8 cellular contexts compared by ENCODE assay signal in the genomic region with DNA sequence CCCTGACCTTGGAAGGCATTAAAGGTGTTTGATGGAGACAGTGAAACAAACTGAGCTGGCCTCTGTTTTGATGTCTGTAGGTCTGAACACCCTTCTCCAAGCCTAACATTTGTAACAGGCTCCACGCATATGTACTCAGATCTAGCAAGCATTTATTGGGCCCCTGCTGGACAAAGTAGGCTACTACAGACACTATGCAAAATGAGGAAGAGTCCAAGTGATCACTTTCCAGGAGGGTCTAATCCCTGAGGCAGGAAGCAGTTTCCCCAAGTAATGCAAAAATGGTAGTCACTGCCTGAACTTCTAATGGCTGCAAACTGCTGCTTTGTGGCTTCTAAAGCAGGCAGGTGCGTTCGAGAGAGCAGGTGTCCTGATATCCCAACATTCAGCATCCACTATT.
A peak's percentile ranks its signal among the peaks of the same experiment; 100 is the strongest.
DNase-seq lines count a peak whose midpoint lies in the region; ATAC-seq, FAIRE-seq and TF ChIP-seq lines count a peak whose summit lies in the region.

No MANE protein-coding gene starts in this region.

- H3K9ac ChIP-seq in astrocyte (ENCODE audit: low read length), result no peak overlapping the region

- DNase-seq in Calu3, result peak; percentile 29
- DNase-seq in NCI-H187 treated with DMSO at 0.1 percent for 48 hours (lab: John Stamatoyannopoulos, UW), result peak; percentile 64
- peak; percentile 1 for DNase-seq in astrocyte (ENCODE audit: low read depth)
- DNase-seq in left colon, result no peak
- no peak for DNase-seq in stimulated activated naive CD8-positive, alpha-beta T cell treated with anti-CD3 and anti-CD28 coated beads, Interleukin-15, Interleukin-2, amounts not matched to agents 100 U/mL and 50 U/mL, for 24 hours
- no peak for DNase-seq in activated T-cell treated with anti-CD3 and anti-CD28 coated beads, Interleukin-2, amount 50 U/mL, for 48 hours

- CTCF ChIA-PET in Calu3 (lab: Charles Lee), result interaction anchor here (1.0 kb wide), 1 partner anchor 1891 kb away, joined by 3 read pairs; no protein-coding TSS in a partner anchor

- peaks cover 3% of the 10 kb centered on the region for H3K27me3 ChIP-seq in astrocyte (ENCODE audit: insufficient read depth, low read length)

- BruUV-seq in Calu3 (replicated peaks; lab: Mats Ljungman, UMichigan), result no TSS peak

- no peaks in the 10 kb centered on the region for H3K79me2 ChIP-seq in astrocyte (ENCODE audit: insufficient read depth, low read length)

- peaks cover 27% of the 10 kb centered on the region for H3K4me1 Mint-ChIP-seq in Calu3 (ENCODE audit: low read depth, unreplicated experiment)
- no peaks in the 10 kb centered on the region for H3K4me1 Mint-ChIP-seq in astrocyte (ENCODE audit: low read depth, unreplicated experiment)

- H3K4me3 ChIP-seq in astrocyte (ENCODE audit: insufficient read depth, low read depth, low read length), result no peak overlapping the region

- H3K27ac Mint-ChIP-seq in Calu3 (ENCODE audit: unreplicated experiment) (peak overlapping the region; percentile 33), astrocyte (ENCODE audit: unreplicated experiment) (no peak overlapping the region)

- peaks cover 6% of the 10 kb centered on the region for H3K9me3 Mint-ChIP-seq in Calu3 (ENCODE audit: low read depth, unreplicated experiment)
- no peaks in the 10 kb centered on the region for H3K9me3 Mint-ChIP-seq in astrocyte (ENCODE audit: unreplicated experiment)

- H3K27ac ChIP-seq in astrocyte (ENCODE audit: low read depth, low read length), result no peak overlapping the region

- H3K27me3 Mint-ChIP-seq in Calu3 (ENCODE audit: unreplicated experiment) (no peaks in the 10 kb centered on the region), astrocyte (ENCODE audit: low read depth, unreplicated experiment) (peaks cover 4% of the 10 kb centered on the region)

- no peaks in the 10 kb centered on the region for H3K36me3 ChIP-seq in astrocyte (ENCODE audit: insufficient read depth, low read length)

- no peak overlapping the region for H3K4me2 ChIP-seq in astrocyte (ENCODE audit: low read length)

- TF ChIP-seq CTCF in Calu3 (IDR thresholded peaks at IDR 0.05; ENCODE audit: unreplicated experiment), result peak; percentile 48
- TF ChIP-seq CTCF in astrocyte (IDR thresholded peaks at IDR 0.05; ENCODE audit: insufficient read depth, low read depth, low read length), result peak; percentile 51

- H3K9me3 ChIP-seq in astrocyte (ENCODE audit: insufficient read depth, low read depth, low read length), result no peaks in the 10 kb centered on the region

- ATAC-seq in GM21526 (IDR thresholded peaks at IDR 0.05; ENCODE audit: low FRiP score, unreplicated experiment) (peak; percentile 74), left colon (peak; percentile 72), GM21447 (IDR thresholded peaks at IDR 0.05; ENCODE audit: unreplicated experiment) (no peak)
- ATAC-seq in stimulated activated naive CD8-positive, alpha-beta T cell treated with anti-CD3 and anti-CD28 coated beads, Interleukin-15, Interleukin-2, amounts not matched to agents 100 U/mL and 50 U/mL, for 24 hours, result no peak

- H3K4me1 ChIP-seq in astrocyte (ENCODE audit: insufficient read depth, low read length), result no peaks in the 10 kb centered on the region

- intact Hi-C loops in Calu3 (cut with micrococcal nuclease; ENCODE audit: unreplicated experiment), result no loop called here
- intact Hi-C loops in left colon (cut with DNase I, micrococcal nuclease), result no loop called here

- no peak for FAIRE-seq in astrocyte (lab: Jason Lieb, UNC)

- no peaks in the 10 kb centered on the region for H4K20me1 ChIP-seq in astrocyte (ENCODE audit: insufficient read depth, low read length)

- H3K4me3 Mint-ChIP-seq in Calu3 (ENCODE audit: low read depth, unreplicated experiment) (no peak overlapping the region), astrocyte (ENCODE audit: unreplicated experiment) (no peak overlapping the region)

- no peak overlapping the region for H2AFZ ChIP-seq in astrocyte (ENCODE audit: low read depth, low read length)

- H3K36me3 Mint-ChIP-seq in Calu3 (ENCODE audit: insufficient read depth, unreplicated experiment) (peaks cover 7% of the 10 kb centered on the region), astrocyte (ENCODE audit: low read depth, unreplicated experiment) (no peaks in the 10 kb centered on the region)

Comparison
In these comparisons a context has a peak if more than half of its experiments do, and no peak if none do; other contexts are left out.
1. DNase-seq: peak in Calu3 (single experiment), NCI-H187 treated with DMSO at 0.1 percent for 48 hours (single experiment) and astrocyte (single experiment); none in left colon (0 of 2), stimulated activated naive CD8-positive, alpha-beta T cell treated with anti-CD3 and anti-CD28 coated beads, Interleukin-15, Interleukin-2, amounts not matched to agents 100 U/mL and 50 U/mL, for 24 hours (single experiment) and activated T-cell treated with anti-CD3 and anti-CD28 coated beads, Interleukin-2, amount 50 U/mL, for 48 hours (0 of 2).
2. ATAC-seq: peak in GM21526 (single experiment) and left colon (single experiment); none in GM21447 (single experiment) and stimulated activated naive CD8-positive, alpha-beta T cell treated with anti-CD3 and anti-CD28 coated beads, Interleukin-15, Interleukin-2, amounts not matched to agents 100 U/mL and 50 U/mL, for 24 hours (single experiment).